Comparison of ENCODE assay signal across 16 cellular contexts in genomic region chr12:120102189-120103043, GRCh38. TPM values are rescaled to one million over a fixed set of nuclear protein-coding genes. Genes with fewer than 3 reads are reported as not detected.
A peak's percentile ranks its signal among the peaks of the same experiment; 100 is the strongest.
DNase-seq lines count a peak whose midpoint lies in the region; ATAC-seq, FAIRE-seq and TF ChIP-seq lines count a peak whose summit lies in the region.
"Had no signal": no experiment of that assay in that cellular context is flagged by ENCODE, and none has a peak within 500 bp of the region (broad histone marks: within the 10 kb centered on the region; RNA-seq: fewer than 3 reads in every experiment).

No MANE protein-coding gene starts in this region.

- no peak for TF ChIP-seq CTCF in activated CD8-positive, alpha-beta T cell treated with anti-CD3 and anti-CD28 coated beads for 36 hours (IDR thresholded peaks at IDR 0.05)
- TF ChIP-seq CTCF in suprapubic skin (IDR thresholded peaks at IDR 0.05): no peak

- no peak overlapping the region for H3K4me3 Mint-ChIP-seq in activated CD8-positive, alpha-beta T cell treated with anti-CD3 and anti-CD28 coated beads for 36 hours
- H3K4me3 Mint-ChIP-seq in activated CD8-positive, alpha-beta T cell treated with anti-CD3 and anti-CD28 coated beads, Interleukin-2, amount 10 ng/mL, durations not matched to agents 7 days and 5 days: no peak overlapping the region
- peak overlapping the region; percentile 78 for H3K4me3 Mint-ChIP-seq in T-helper 17 cell
- H3K4me3 Mint-ChIP-seq: T-helper 2 cell treated with Interferon-gamma antibody and Interleukin-4, amounts not matched to agents 5 μg/mL and 100 μg/mL, for 36 hours had no signal

- peak overlapping the region; percentile 22 for H3K4me3 ChIP-seq in suprapubic skin
- H3K4me3 ChIP-seq: A549, thyroid gland had no signal

- H3K36me3 ChIP-seq in suprapubic skin: peaks cover 45% of the 10 kb centered on the region

- no peak for TF ChIP-seq EP300 in suprapubic skin (IDR thresholded peaks at IDR 0.05)

- H3K27me3 Mint-ChIP-seq in activated CD8-positive, alpha-beta T cell treated with anti-CD3 and anti-CD28 coated beads for 36 hours: no peaks in the 10 kb centered on the region
- H3K27me3 Mint-ChIP-seq in activated CD8-positive, alpha-beta T cell treated with anti-CD3 and anti-CD28 coated beads, Interleukin-2, amount 10 ng/mL, durations not matched to agents 7 days and 5 days (ENCODE audit: low read depth): no peaks in the 10 kb centered on the region
- H3K27me3 Mint-ChIP-seq in T-helper 17 cell: no peaks in the 10 kb centered on the region
- H3K27me3 Mint-ChIP-seq: naive B cell had no signal

- no peaks in the 10 kb centered on the region for H3K9me3 Mint-ChIP-seq in activated CD8-positive, alpha-beta T cell treated with anti-CD3 and anti-CD28 coated beads for 36 hours
- no peaks in the 10 kb centered on the region for H3K9me3 Mint-ChIP-seq in activated CD8-positive, alpha-beta T cell treated with anti-CD3 and anti-CD28 coated beads, Interleukin-2, amount 10 ng/mL, durations not matched to agents 7 days and 5 days (ENCODE audit: insufficient read depth)
- H3K9me3 Mint-ChIP-seq: naive B cell; T-helper 2 cell treated with Interferon-gamma antibody and Interleukin-4, amounts not matched to agents 5 μg/mL and 100 μg/mL, for 36 hours had no signal

- POLR2A ChIA-PET in activated CD8-positive, alpha-beta T cell treated with anti-CD3 and anti-CD28 coated beads for 36 hours (lab: Charles Lee): interaction anchor here (1.1 to 6.0 kb wide), 4 partner anchors 8 to 14 kb away, joined by 4 to 47 read pairs (median 6); partner anchors contain the start of gene RAB35
- POLR2A ChIA-PET in activated CD8-positive, alpha-beta T cell treated with anti-CD3 and anti-CD28 coated beads, Interleukin-2, amount 10 ng/mL, durations not matched to agents 7 days and 5 days (lab: Charles Lee): interaction anchor here (0.8 to 1.0 kb wide), 2 partner anchors 19 to 22 kb away, joined by 3 to 4 read pairs; no protein-coding TSS in a partner anchor

- H3K4me1 Mint-ChIP-seq in activated CD8-positive, alpha-beta T cell treated with anti-CD3 and anti-CD28 coated beads for 36 hours (ENCODE audit: low read depth): peaks cover 17% of the 10 kb centered on the region
- H3K4me1 Mint-ChIP-seq in activated CD8-positive, alpha-beta T cell treated with anti-CD3 and anti-CD28 coated beads, Interleukin-2, amount 10 ng/mL, durations not matched to agents 7 days and 5 days (ENCODE audit: low read depth): peaks cover 18% of the 10 kb centered on the region
- H3K4me1 Mint-ChIP-seq in T-helper 17 cell: peaks cover 18% of the 10 kb centered on the region

- TF ChIP-seq POLR2A in suprapubic skin (IDR thresholded peaks at IDR 0.05): no peak
- no peak for TF ChIP-seq POLR2A in H54 (IDR thresholded peaks at IDR 0.05; ENCODE audit: low read depth, low read length)

- ATAC-seq in activated CD8-positive, alpha-beta T cell treated with anti-CD3 and anti-CD28 coated beads for 36 hours: no peak
- ATAC-seq in activated CD8-positive, alpha-beta T cell treated with anti-CD3 and anti-CD28 coated beads, Interleukin-2, amount 10 ng/mL, durations not matched to agents 7 days and 5 days: no peak
- ATAC-seq in T-helper 17 cell: no peak
- ATAC-seq: A549 had no signal

- intact Hi-C loops in activated CD8-positive, alpha-beta T cell treated with anti-CD3 and anti-CD28 coated beads for 36 hours (cut with micrococcal nuclease): no loop called here

- peak overlapping the region; percentile 75 for H3K27ac ChIP-seq in suprapubic skin
- H3K27ac ChIP-seq: A549, thyroid gland had no signal

- peaks cover 23% of the 10 kb centered on the region for H3K36me3 Mint-ChIP-seq in activated CD8-positive, alpha-beta T cell treated with anti-CD3 and anti-CD28 coated beads for 36 hours (ENCODE audit: low read depth)
- H3K36me3 Mint-ChIP-seq in activated CD8-positive, alpha-beta T cell treated with anti-CD3 and anti-CD28 coated beads, Interleukin-2, amount 10 ng/mL, durations not matched to agents 7 days and 5 days (ENCODE audit: low read depth): peaks cover 58% of the 10 kb centered on the region
- H3K36me3 Mint-ChIP-seq in T-helper 17 cell (ENCODE audit: low read depth): no peaks in the 10 kb centered on the region

- peak overlapping the region; percentile 66 for H3K27ac Mint-ChIP-seq in activated CD8-positive, alpha-beta T cell treated with anti-CD3 and anti-CD28 coated beads for 36 hours
- no peak overlapping the region for H3K27ac Mint-ChIP-seq in activated CD8-positive, alpha-beta T cell treated with anti-CD3 and anti-CD28 coated beads, Interleukin-2, amount 10 ng/mL, durations not matched to agents 7 days and 5 days
- peak overlapping the region; percentile 60 for H3K27ac Mint-ChIP-seq in T-helper 17 cell

- no peaks in the 10 kb centered on the region for H3K27me3 ChIP-seq in suprapubic skin
- H3K27me3 ChIP-seq: thyroid gland had no signal

- H3K9me3 ChIP-seq in T-helper 17 cell (ENCODE audit: control insufficient read depth, low read length, poor library complexity, severe bottlenecking) (no peaks in the 10 kb centered on the region), suprapubic skin (no peaks in the 10 kb centered on the region)
- H3K9me3 ChIP-seq: A549, thyroid gland had no signal

- no peak for DNase-seq in activated CD8-positive, alpha-beta T cell treated with anti-CD3 and anti-CD28 coated beads for 36 hours
- no peak for DNase-seq in activated CD8-positive, alpha-beta T cell treated with anti-CD3 and anti-CD28 coated beads, Interleukin-2, amount 10 ng/mL, durations not matched to agents 7 days and 5 days
- DNase-seq in T-helper 17 cell (no peak), islet precursor cell (peak; percentile 54), suprapubic skin (ENCODE audit: low spot score in 2 of 2) (no peak), NCI-H2081 (lab: John Stamatoyannopoulos, UW) (no peak), DMS114 treated with DMSO at 0.1 percent for 48 hours (lab: John Stamatoyannopoulos, UW; ENCODE audit: unreplicated experiment) (no peak), H54 (ENCODE audit: insufficient read length, low spot score) (no peak)
- DNase-seq: amniotic stem cell, DMS153, naive B cell, NCI-H226, thyroid gland had no signal

- CTCF ChIA-PET in activated CD8-positive, alpha-beta T cell treated with anti-CD3 and anti-CD28 coated beads for 36 hours (lab: Charles Lee): no interaction called here
- CTCF ChIA-PET in activated CD8-positive, alpha-beta T cell treated with anti-CD3 and anti-CD28 coated beads, Interleukin-2, amount 10 ng/mL, durations not matched to agents 7 days and 5 days (lab: Charles Lee): no interaction called here

- no peak for FAIRE-seq in H54 (lab: Jason Lieb, UNC)
- FAIRE-seq: A549, kidney had no signal

- 49% methylated on average over 6 of the region's 30 CpGs for WGBS in suprapubic skin

- peaks cover 54% of the 10 kb centered on the region for H3K4me1 ChIP-seq in suprapubic skin

RNA-seq across cellular contexts. Expression of gene RAB35, which starts 14.1 kb away (rescaled TPM):
- total RNA-seq in activated CD8-positive, alpha-beta T cell treated with anti-CD3 and anti-CD28 coated beads for 36 hours: 10 to 100 TPM; 38.2 to 41.5 TPM
- 10 to 100 TPM; 61.0 to 64.6 TPM for total RNA-seq in activated CD8-positive, alpha-beta T cell treated with anti-CD3 and anti-CD28 coated beads, Interleukin-2, amount 10 ng/mL, durations not matched to agents 7 days and 5 days
- total RNA-seq in T-helper 17 cell (10 to 100 TPM; 53.3 to 64.9 TPM), suprapubic skin (10 to 100 TPM; 30.0 to 39.6 (median 33.1) TPM)
